Comparison of ENCODE assay signal across 8 cellular contexts in genomic region chr20:16803965-16804792, GRCh38. TPM values are rescaled to one million over a fixed set of nuclear protein-coding genes. Genes with fewer than 3 reads are reported as not detected.
DNase-seq lines count a peak whose midpoint lies in the region; ATAC-seq, FAIRE-seq and TF ChIP-seq lines count a peak whose summit lies in the region.

No MANE protein-coding gene starts in this region.

- H3K27ac ChIP-seq in mesendoderm (ENCODE audit: low read depth, low read length) (no peak overlapping the region), thoracic aorta (no peak overlapping the region)

- H4K8ac ChIP-seq in mesendoderm (ENCODE audit: low read depth, low read length), result no peak overlapping the region

- H2AK5ac ChIP-seq in mesendoderm (ENCODE audit: low read length), result no peak overlapping the region

- no peak overlapping the region for H2BK120ac ChIP-seq in mesendoderm (ENCODE audit: low read depth, low read length)

- no peak overlapping the region for H3K27ac Mint-ChIP-seq in Calu3 (ENCODE audit: unreplicated experiment)
- H3K27ac Mint-ChIP-seq in activated CD4-positive, alpha-beta T cell treated with anti-CD3 and anti-CD28 coated beads for 36 hours, result no peak overlapping the region

- no peaks in the 10 kb centered on the region for H3K9me3 Mint-ChIP-seq in Calu3 (ENCODE audit: low read depth, unreplicated experiment)
- no peaks in the 10 kb centered on the region for H3K9me3 Mint-ChIP-seq in activated CD4-positive, alpha-beta T cell treated with anti-CD3 and anti-CD28 coated beads for 36 hours (ENCODE audit: low read depth)

- H3K4me3 ChIP-seq in mesendoderm (ENCODE audit: low read length) (no peak overlapping the region), thoracic aorta (no peak overlapping the region)

- TF ChIP-seq POLR2A in H54 (IDR thresholded peaks at IDR 0.05; ENCODE audit: low read depth, low read length), result no peak

- no peaks in the 10 kb centered on the region for H3K79me1 ChIP-seq in mesendoderm (ENCODE audit: low read length)

- POLR2A ChIA-PET in activated CD4-positive, alpha-beta T cell treated with anti-CD3 and anti-CD28 coated beads for 36 hours (lab: Charles Lee), result no interaction called here

- peak; percentile 39 for ATAC-seq in activated CD4-positive, alpha-beta T cell treated with anti-CD3 and anti-CD28 coated beads for 36 hours
- ATAC-seq in thoracic aorta (ENCODE audit: insufficient number of reproducible peaks, low FRiP score, low read depth), result no peak
- no peak for ATAC-seq in GM21737 (IDR thresholded peaks at IDR 0.05; ENCODE audit: unreplicated experiment)

- DNase-seq in Calu3 (peak; percentile 35), H54 (ENCODE audit: insufficient read length, low spot score) (peak; percentile 26), NCI-H2081 (lab: John Stamatoyannopoulos, UW) (peak; percentile 61 to 64), ecto neural progenitor cell (ENCODE audit: low spot score) (peak; percentile 82), mesendoderm (peak; percentile 80), thoracic aorta (ENCODE audit: low spot score) (no peak)
- peak; percentile 70 for DNase-seq in activated CD4-positive, alpha-beta T cell treated with anti-CD3 and anti-CD28 coated beads for 36 hours

- H3K4me3 Mint-ChIP-seq in Calu3 (ENCODE audit: low read depth, unreplicated experiment), result no peak overlapping the region
- H3K4me3 Mint-ChIP-seq in activated CD4-positive, alpha-beta T cell treated with anti-CD3 and anti-CD28 coated beads for 36 hours, result no peak overlapping the region

- no peak overlapping the region for H3K4ac ChIP-seq in mesendoderm (ENCODE audit: low read depth, low read length)

- no peak overlapping the region for H3K4me2 ChIP-seq in mesendoderm (ENCODE audit: low read length)

- no peaks in the 10 kb centered on the region for H3K79me2 ChIP-seq in mesendoderm (ENCODE audit: control insufficient read depth, insufficient read depth, low read length)

- no peak overlapping the region for H2BK5ac ChIP-seq in mesendoderm (ENCODE audit: low read length)

- H3K56ac ChIP-seq in mesendoderm (ENCODE audit: low read length), result no peak overlapping the region

- peaks cover 49% of the 10 kb centered on the region for H3K27me3 Mint-ChIP-seq in Calu3 (ENCODE audit: unreplicated experiment)
- peaks cover 43% of the 10 kb centered on the region for H3K27me3 Mint-ChIP-seq in activated CD4-positive, alpha-beta T cell treated with anti-CD3 and anti-CD28 coated beads for 36 hours

- H3K27me3 ChIP-seq in mesendoderm (ENCODE audit: insufficient read depth, low read length, poor library complexity) (no peaks in the 10 kb centered on the region), thoracic aorta (replicated peaks; ENCODE audit: insufficient read depth) (no peaks in the 10 kb centered on the region)

- no peaks in the 10 kb centered on the region for H3K4me1 Mint-ChIP-seq in Calu3 (ENCODE audit: low read depth, unreplicated experiment)
- no peaks in the 10 kb centered on the region for H3K4me1 Mint-ChIP-seq in activated CD4-positive, alpha-beta T cell treated with anti-CD3 and anti-CD28 coated beads for 36 hours

- BruUV-seq in Calu3 (replicated peaks; lab: Mats Ljungman, UMichigan), result no TSS peak

- H3K4me1 ChIP-seq in mesendoderm (ENCODE audit: control insufficient read depth, low read depth, low read length), result peaks cover 3% of the 10 kb centered on the region
- no peaks in the 10 kb centered on the region for H3K4me1 ChIP-seq in thoracic aorta (ENCODE audit: control insufficient read depth in 1 of 2, low read depth in 2 of 2)

- H2BK15ac ChIP-seq in mesendoderm (replicated peaks; ENCODE audit: low read depth), result no peak overlapping the region

- FAIRE-seq in H54 (lab: Jason Lieb, UNC), result no peak

- H3K18ac ChIP-seq in mesendoderm (ENCODE audit: low read length), result no peak overlapping the region

- TF ChIP-seq CTCF in Calu3 (IDR thresholded peaks at IDR 0.05; ENCODE audit: unreplicated experiment), result no peak
- TF ChIP-seq CTCF in thoracic aorta (IDR thresholded peaks at IDR 0.05), result peak; percentile 52

- H3K9me3 ChIP-seq in thoracic aorta, result no peaks in the 10 kb centered on the region

- no peaks in the 10 kb centered on the region for H3K36me3 Mint-ChIP-seq in Calu3 (ENCODE audit: insufficient read depth, unreplicated experiment)
- no peaks in the 10 kb centered on the region for H3K36me3 Mint-ChIP-seq in activated CD4-positive, alpha-beta T cell treated with anti-CD3 and anti-CD28 coated beads for 36 hours (ENCODE audit: low read depth)

- CTCF ChIA-PET in Calu3 (lab: Charles Lee), result interaction anchor here (1.1 kb wide), 1 partner anchor 628 kb away, joined by 5 read pairs; no protein-coding TSS in a partner anchor
- CTCF ChIA-PET in activated CD4-positive, alpha-beta T cell treated with anti-CD3 and anti-CD28 coated beads for 36 hours (lab: Charles Lee), result interaction anchor here (0.5 to 4.0 kb wide), 24 partner anchors 9 to 862 kb away, joined by 3 to 59 read pairs (median 3); no protein-coding TSS in a partner anchor

- no peak overlapping the region for H3K23ac ChIP-seq in mesendoderm (ENCODE audit: low read length)

- no CpG with 5 or more reads among the region's 14 CpGs for WGBS in mesendoderm (ENCODE audit: extremely low coverage, insufficient coverage, low lambda C conversion rate)

- H3K36me3 ChIP-seq in mesendoderm (ENCODE audit: control insufficient read depth, insufficient read depth, low read length) (no peaks in the 10 kb centered on the region), thoracic aorta (no peaks in the 10 kb centered on the region)

- no peak overlapping the region for H3K9ac ChIP-seq in mesendoderm (ENCODE audit: low read length)

- H4K5ac ChIP-seq in mesendoderm (ENCODE audit: low read length), result no peak overlapping the region

- intact Hi-C loops in Calu3 (cut with micrococcal nuclease; ENCODE audit: unreplicated experiment), result loop anchor here (2.0 kb wide), 1 partner anchor 627 kb away; no protein-coding TSS in a partner anchor
- intact Hi-C loops in activated CD4-positive, alpha-beta T cell treated with anti-CD3 and anti-CD28 coated beads for 36 hours (cut with DNase I, micrococcal nuclease), result loop anchor here in 1 of 2 experiments (1.0 to 10.0 kb wide), 6 partner anchors 17 to 1193 kb away; no protein-coding TSS in a partner anchor

RNA-seq across cellular contexts. Expression of gene OTOR, which starts 56.0 kb away (rescaled TPM):
- total RNA-seq in Calu3 (2022) (not detected in 2 replicates), thoracic aorta (not detected)
- not detected for total RNA-seq in activated CD4-positive, alpha-beta T cell treated with anti-CD3 and anti-CD28 coated beads for 36 hours
- polyA plus RNA-seq in mesendoderm (2013, experiment 1 of 2), result 0.03 TPM
- polyA plus RNA-seq in mesendoderm (2013, experiment 2 of 2), result 0.04 TPM
